In genomic region chr13:42990991-42991891, GRCh38 we compare ENCODE assay signal across 9 cellular contexts. TPM values are rescaled to one million over a fixed set of nuclear protein-coding genes. Genes with fewer than 3 reads are reported as not detected.
DNase-seq lines count a peak whose midpoint lies in the region; ATAC-seq and TF ChIP-seq lines count a peak whose summit lies in the region.
"Had no signal": no experiment of that assay in that cellular context is flagged by ENCODE, and none has a peak within 500 bp of the region (broad histone marks: within the 10 kb centered on the region; RNA-seq: fewer than 3 reads in every experiment).

No MANE protein-coding gene starts in this region.

- H3K27me3 ChIP-seq in heart left ventricle, result no peaks in the 10 kb centered on the region
- no peaks in the 10 kb centered on the region for H3K27me3 ChIP-seq in mammary epithelial cell (ENCODE audit: insufficient read depth, low read length)
- H3K27me3 ChIP-seq in mesendoderm (ENCODE audit: insufficient read depth, low read length, poor library complexity), result no peaks in the 10 kb centered on the region

- peak overlapping the region; percentile 85 for H3K56ac ChIP-seq in mesendoderm (ENCODE audit: low read length)

- no peaks in the 10 kb centered on the region for H4K20me1 ChIP-seq in mammary epithelial cell (ENCODE audit: insufficient read depth, low read length)

- dilution Hi-C loops in mammary epithelial cell (cut with HindIII; ENCODE audit: low sequenced_read_pairs), result no loop called here

- peak overlapping the region; percentile 99 for H2BK15ac ChIP-seq in mesendoderm (replicated peaks; ENCODE audit: low read depth)

- H3K79me2 ChIP-seq in mammary epithelial cell (ENCODE audit: insufficient read depth, low read length) (no peaks in the 10 kb centered on the region), mesendoderm (ENCODE audit: control insufficient read depth, insufficient read depth, low read length) (no peaks in the 10 kb centered on the region)

- H3K36me3 ChIP-seq in heart left ventricle (peaks cover 0 to 4% (median 0%) of the 10 kb centered on the region in 9 donors), mammary epithelial cell (ENCODE audit: insufficient read depth, low read length) (no peaks in the 10 kb centered on the region), mesendoderm (ENCODE audit: control insufficient read depth, insufficient read depth, low read length) (no peaks in the 10 kb centered on the region), urinary bladder (ENCODE audit: insufficient read depth) (no peaks in the 10 kb centered on the region)

- no peak overlapping the region for H4K5ac ChIP-seq in mesendoderm (ENCODE audit: low read length)

- H3K27ac ChIP-seq in heart left ventricle (peak overlapping the region; percentile 76 to 97 (median 88)), mammary epithelial cell (ENCODE audit: insufficient read depth, low read depth, low read length) (peak overlapping the region; percentile 88), mesendoderm (ENCODE audit: low read depth, low read length) (peak overlapping the region; percentile 97), urinary bladder (ENCODE audit: low read depth) (peak overlapping the region; percentile 87)

- H3K9me3 ChIP-seq in heart left ventricle (no peaks in the 10 kb centered on the region), mammary epithelial cell (replicated peaks; ENCODE audit: insufficient read depth, low read length) (no peaks in the 10 kb centered on the region)

- no peak for TF ChIP-seq POLR2A in heart left ventricle (IDR thresholded peaks at IDR 0.05)

- H3K4me1 ChIP-seq in heart left ventricle (peaks cover 4 to 47% (median 13%) of the 10 kb centered on the region in 12 donors), mammary epithelial cell (ENCODE audit: insufficient read depth, low read length) (peaks cover 23% of the 10 kb centered on the region), mesendoderm (ENCODE audit: control insufficient read depth, low read depth, low read length) (peaks cover 6% of the 10 kb centered on the region), urinary bladder (ENCODE audit: insufficient read depth) (peaks cover 3% of the 10 kb centered on the region)

- H3K4ac ChIP-seq in mesendoderm (ENCODE audit: low read depth, low read length), result no peak overlapping the region

- no peaks in the 10 kb centered on the region for H3K79me1 ChIP-seq in mesendoderm (ENCODE audit: low read length)

- H3K4me2 ChIP-seq in mammary epithelial cell (ENCODE audit: insufficient read depth, low read depth, low read length) (peak overlapping the region; percentile 98), mesendoderm (ENCODE audit: low read length) (peak overlapping the region; percentile 66)

- 53 to 66% (median 62%) methylated on average over 17 of the region's 17 CpGs for WGBS in heart left ventricle, 4 donors
- 75% methylated on average over 17 of the region's 17 CpGs for WGBS in mammary epithelial cell (ENCODE audit: low coverage, missing lambda C conversion rate)
- no CpG with 5 or more reads among the region's 17 CpGs for WGBS in mesendoderm (ENCODE audit: extremely low coverage, insufficient coverage, low lambda C conversion rate)
- 77% methylated on average over 17 of the region's 17 CpGs for WGBS in urinary bladder

- peak in 2 of 4 donors; percentile 13 to 17 for ATAC-seq in heart left ventricle
- no peak for ATAC-seq in Right ventricle myocardium inferior
- ATAC-seq in GM21786 (IDR thresholded peaks at IDR 0.05; ENCODE audit: unreplicated experiment), result no peak
- ATAC-seq in HG03521 (IDR thresholded peaks at IDR 0.05; ENCODE audit: unreplicated experiment), result no peak

- TSS peak; percentile 16 for BruUV-seq in mammary epithelial cell (replicated peaks; lab: Mats Ljungman, UMichigan)

- CTCF ChIA-PET in mammary epithelial cell (lab: Charles Lee; ENCODE audit: low non-redundant PET), result no interaction called here

- peak overlapping the region; percentile 50 to 93 (median 80) for H3K4me3 ChIP-seq in heart left ventricle
- peak overlapping the region; percentile 50 to 57 (median 56) for H3K4me3 ChIP-seq in mammary epithelial cell (replicated peaks in 1 of 3; ENCODE audit: insufficient read depth in 1 of 3, low read depth in 2 of 3, low read length in 3 of 3)
- no peak overlapping the region for H3K4me3 ChIP-seq in mesendoderm (ENCODE audit: low read length)
- H3K4me3 ChIP-seq in urinary bladder (ENCODE audit: low read depth, low read length), result peak overlapping the region; percentile 65

- H2AK5ac ChIP-seq in mesendoderm (ENCODE audit: low read length), result peak overlapping the region; percentile 76

- peak overlapping the region; percentile 82 for H3K9ac ChIP-seq in mammary epithelial cell (ENCODE audit: insufficient read depth, low read length)
- H3K9ac ChIP-seq in mesendoderm (ENCODE audit: low read length), result peak overlapping the region; percentile 80

- in situ Hi-C loops in mammary epithelial cell (cut with MboI; ENCODE audit: low sequenced_read_pairs in 2 of 2), result no loop called here

- H2BK120ac ChIP-seq in mesendoderm (ENCODE audit: low read depth, low read length), result peak overlapping the region; percentile 100

- no peak for DNase-seq in heart left ventricle
- DNase-seq in Right ventricle myocardium inferior (ENCODE audit: missing footprints), result no peak
- no peak for DNase-seq in mammary epithelial cell
- no peak for DNase-seq in mesendoderm
- DNase-seq in HuH-7.5 (ENCODE audit: low spot score), result no peak

- no peak overlapping the region for H2BK5ac ChIP-seq in mesendoderm (ENCODE audit: low read length)

- intact Hi-C loops in heart left ventricle (cut with DNase I) (loop anchor here in 1 of 10 donors (5.0 kb wide), 1 partner anchor 66 kb away; no protein-coding TSS in a partner anchor), Right ventricle myocardium inferior (cut with DNase I) (no loop called here), mammary epithelial cell (cut with micrococcal nuclease) (no loop called here)

- no peak overlapping the region for H3K23ac ChIP-seq in mesendoderm (ENCODE audit: low read length)

- peak overlapping the region; percentile 100 for H3K18ac ChIP-seq in mesendoderm (ENCODE audit: low read length)

- no peak for TF ChIP-seq CTCF in heart left ventricle (IDR thresholded peaks at IDR 0.05)
- no peak for TF ChIP-seq CTCF in mammary epithelial cell (conservative IDR thresholded peaks at IDR 0.05 in 1 of 2, IDR thresholded peaks at IDR 0.05 in 1 of 2; ENCODE audit: extremely low read depth in 1 of 2, insufficient read depth in 1 of 2, low read depth in 1 of 2, low read length in 2 of 2)

- H2AFZ ChIP-seq in mammary epithelial cell (ENCODE audit: low read depth, low read length), result peak overlapping the region; percentile 98

- peak overlapping the region; percentile 7 for H4K8ac ChIP-seq in mesendoderm (ENCODE audit: low read depth, low read length)

RNA-seq across cellular contexts. Expression of gene EPSTI1, which starts 0.8 kb away (rescaled TPM):
- 10 to 100 TPM in 2 of 9 donors, 1 to 10 TPM in 7; 1.9 to 36.1 (median 5.5) TPM for total RNA-seq in heart left ventricle
- 1 to 10 TPM; 1.3 to 2.3 TPM for polyA plus RNA-seq in heart left ventricle
- total RNA-seq in Right ventricle myocardium inferior, result 3.8 TPM
- 1 to 10 TPM; 1.3 to 7.3 TPM for total RNA-seq in mammary epithelial cell
- 1.1 TPM for polyA plus RNA-seq in mammary epithelial cell
- not detected for polyA minus RNA-seq in mammary epithelial cell
- 1.8 TPM for polyA plus RNA-seq in mesendoderm (2013, experiment 1 of 2)
- 2.0 TPM for polyA plus RNA-seq in mesendoderm (2013, experiment 2 of 2)
- 9.6 TPM for total RNA-seq in urinary bladder
- polyA plus RNA-seq in urinary bladder, result 7.7 TPM
- total RNA-seq: G401 had no signal

RNA-seq across cellular contexts. Expression of gene DNAJC15, which starts 32.1 kb away (rescaled TPM):
- total RNA-seq in heart left ventricle (10 to 100 TPM; 12.8 to 28.5 (median 24.1) TPM), Right ventricle myocardium inferior (35.6 TPM), mammary epithelial cell (10 to 100 TPM in 1 of 2 donors, 1 to 10 TPM in 1; 9.3 to 20.7 TPM), urinary bladder (16.9 TPM)
- polyA plus RNA-seq in heart left ventricle (10 to 100 TPM; 32.9 to 39.2 TPM), mammary epithelial cell (33.9 TPM), urinary bladder (19.6 TPM)
- 12.9 TPM for polyA minus RNA-seq in mammary epithelial cell
- 3.6 TPM for polyA plus RNA-seq in mesendoderm (2013, experiment 1 of 2)
- 3.7 TPM for polyA plus RNA-seq in mesendoderm (2013, experiment 2 of 2)
